Comparison of ENCODE assay signal across 1 cellular context in the genomic region with DNA sequence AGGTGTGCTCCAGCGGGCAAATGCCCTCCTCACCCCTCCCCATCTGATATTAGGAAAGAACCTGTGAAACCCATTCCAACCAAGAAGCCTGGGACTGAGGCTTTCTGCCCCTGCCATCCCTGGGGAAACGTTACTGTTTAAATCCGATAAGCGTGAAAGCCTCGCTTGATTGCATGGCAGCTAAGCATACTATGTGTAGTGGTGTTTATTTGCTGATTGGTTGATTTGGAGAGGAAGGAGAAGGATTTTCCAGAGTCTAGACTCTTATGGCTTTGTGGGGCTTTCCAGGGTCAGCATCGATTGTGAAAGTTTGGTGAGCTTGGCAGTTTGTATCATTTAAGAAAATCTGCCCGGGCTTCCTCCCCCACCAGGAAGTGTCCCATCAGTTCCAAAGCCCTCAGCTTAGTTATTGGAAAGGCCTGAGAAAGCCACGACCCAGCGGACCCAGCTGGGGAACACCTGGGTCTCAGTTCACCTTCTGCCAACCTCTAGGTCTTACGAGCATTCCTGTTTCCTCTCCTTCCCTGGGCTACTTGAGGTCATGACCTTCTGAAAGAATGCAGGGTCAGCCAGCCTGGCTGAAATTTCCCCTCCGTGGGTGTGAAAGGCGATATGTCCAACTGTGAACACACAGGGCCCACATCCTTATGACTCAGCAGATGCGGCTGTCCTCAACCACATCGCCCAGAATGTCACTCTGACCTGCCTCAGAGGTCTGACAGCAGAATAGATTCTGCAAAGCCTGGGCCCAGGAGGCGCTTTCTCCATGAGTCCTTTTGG.
TF ChIP-seq lines count a peak whose summit lies in the region.

No MANE protein-coding gene starts in this region.

TF ChIP-seq in K562, 482 proteins besides CTCF, POLR2A, EP300 and RAD21 (continued from another document and continues in another):
- TF ChIP-seq, protein P1, sequence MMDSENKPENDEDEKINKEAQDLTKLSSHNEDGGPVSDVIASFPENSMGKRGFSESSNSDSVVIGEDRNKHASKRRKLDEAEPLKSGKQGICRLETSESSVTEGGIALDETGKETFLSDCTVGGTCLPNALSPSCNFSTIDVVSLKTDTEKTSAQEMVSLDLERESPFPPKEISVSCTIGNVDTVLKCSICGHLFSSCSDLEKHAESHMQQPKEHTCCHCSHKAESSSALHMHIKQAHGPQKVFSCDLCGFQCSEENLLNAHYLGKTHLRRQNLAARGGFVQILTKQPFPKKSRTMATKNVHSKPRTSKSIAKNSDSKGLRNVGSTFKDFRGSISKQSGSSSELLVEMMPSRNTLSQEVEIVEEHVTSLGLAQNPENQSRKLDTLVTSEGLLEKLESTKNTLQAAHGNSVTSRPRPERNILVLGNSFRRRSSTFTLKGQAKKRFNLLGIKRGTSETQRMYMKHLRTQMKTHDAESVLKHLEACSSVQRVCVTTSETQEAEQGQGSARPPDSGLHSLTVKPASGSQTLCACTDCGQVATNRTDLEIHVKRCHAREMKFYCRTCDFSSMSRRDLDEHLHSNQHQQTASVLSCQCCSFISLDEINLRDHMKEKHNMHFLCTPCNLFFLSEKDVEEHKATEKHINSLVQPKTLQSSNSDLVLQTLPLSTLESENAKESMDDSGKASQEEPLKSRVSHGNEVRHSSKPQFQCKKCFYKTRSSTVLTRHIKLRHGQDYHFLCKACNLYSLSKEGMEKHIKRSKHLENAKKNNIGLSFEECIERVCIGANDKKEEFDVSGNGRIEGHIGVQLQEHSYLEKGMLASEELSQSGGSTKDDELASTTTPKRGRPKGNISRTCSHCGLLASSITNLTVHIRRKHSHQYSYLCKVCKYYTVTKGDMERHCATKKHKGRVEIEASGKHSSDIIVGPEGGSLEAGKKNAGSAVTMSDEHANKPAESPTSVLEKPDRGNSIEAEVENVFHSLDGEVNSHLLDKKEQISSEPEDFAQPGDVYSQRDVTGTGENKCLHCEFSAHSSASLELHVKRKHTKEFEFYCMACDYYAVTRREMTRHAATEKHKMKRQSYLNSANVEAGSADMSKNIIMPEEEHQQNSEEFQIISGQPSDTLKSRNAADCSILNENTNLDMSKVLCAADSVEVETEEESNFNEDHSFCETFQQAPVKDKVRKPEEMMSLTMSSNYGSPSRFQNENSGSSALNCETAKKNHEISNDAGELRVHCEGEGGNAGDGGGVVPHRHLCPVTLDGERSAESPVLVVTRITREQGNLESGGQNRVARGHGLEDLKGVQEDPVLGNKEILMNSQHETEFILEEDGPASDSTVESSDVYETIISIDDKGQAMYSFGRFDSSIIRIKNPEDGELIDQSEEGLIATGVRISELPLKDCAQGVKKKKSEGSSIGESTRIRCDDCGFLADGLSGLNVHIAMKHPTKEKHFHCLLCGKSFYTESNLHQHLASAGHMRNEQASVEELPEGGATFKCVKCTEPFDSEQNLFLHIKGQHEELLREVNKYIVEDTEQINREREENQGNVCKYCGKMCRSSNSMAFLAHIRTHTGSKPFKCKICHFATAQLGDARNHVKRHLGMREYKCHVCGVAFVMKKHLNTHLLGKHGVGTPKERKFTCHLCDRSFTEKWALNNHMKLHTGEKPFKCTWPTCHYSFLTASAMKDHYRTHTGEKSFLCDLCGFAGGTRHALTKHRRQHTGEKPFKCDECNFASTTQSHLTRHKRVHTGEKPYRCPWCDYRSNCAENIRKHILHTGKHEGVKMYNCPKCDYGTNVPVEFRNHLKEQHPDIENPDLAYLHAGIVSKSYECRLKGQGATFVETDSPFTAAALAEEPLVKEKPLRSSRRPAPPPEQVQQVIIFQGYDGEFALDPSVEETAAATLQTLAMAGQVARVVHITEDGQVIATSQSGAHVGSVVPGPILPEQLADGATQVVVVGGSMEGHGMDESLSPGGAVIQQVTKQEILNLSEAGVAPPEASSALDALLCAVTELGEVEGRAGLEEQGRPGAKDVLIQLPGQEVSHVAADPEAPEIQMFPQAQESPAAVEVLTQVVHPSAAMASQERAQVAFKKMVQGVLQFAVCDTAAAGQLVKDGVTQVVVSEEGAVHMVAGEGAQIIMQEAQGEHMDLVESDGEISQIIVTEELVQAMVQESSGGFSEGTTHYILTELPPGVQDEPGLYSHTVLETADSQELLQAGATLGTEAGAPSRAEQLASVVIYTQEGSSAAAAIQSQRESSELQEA (IDR thresholded peaks at IDR 0.05; ENCODE audit: low read depth): no peak
- TF ChIP-seq ELF2 (CRISPR knock-in tag; IDR thresholded peaks at IDR 0.05) (peak; percentile 56; the same call in 1 of the 2 replicates), KAT7 (CRISPR knock-in tag; IDR thresholded peaks at IDR 0.05; ENCODE audit: borderline replicate concordance) (no peak), ZNF217 (CRISPR knock-in tag; IDR thresholded peaks at IDR 0.05) (no peak), RB1 (IDR thresholded peaks at IDR 0.05; ENCODE audit: low read depth) (no peak), ZNF668 (CRISPR knock-in tag; IDR thresholded peaks at IDR 0.05) (no peak), CEBPB (tag; IDR thresholded peaks at IDR 0.05) (peak; percentile 81; the same call in 1 of the 2 replicates), NR4A1 (CRISPR knock-in tag; IDR thresholded peaks at IDR 0.05) (no peak), NR4A1 (tag; IDR thresholded peaks at IDR 0.05) (no peak; the same call in 1 of the 2 replicates), CHD1 (IDR thresholded peaks at IDR 0.05; ENCODE audit: low read length) (no peak), MCM3 (IDR thresholded peaks at IDR 0.05) (no peak), NELFE (IDR thresholded peaks at IDR 0.05; ENCODE audit: insufficient read depth, insufficient read length) (no peak), HOXB6 (CRISPR knock-in tag; IDR thresholded peaks at IDR 0.05; ENCODE audit: borderline replicate concordance) (no peak), ZNF717 (CRISPR knock-in tag; IDR thresholded peaks at IDR 0.05) (no peak), FOXK1 (CRISPR knock-in tag; IDR thresholded peaks at IDR 0.05; ENCODE audit: borderline replicate concordance) (no peak), GTF2A2 (tag; IDR thresholded peaks at IDR 0.05) (no peak), ZKSCAN3 (CRISPR knock-in tag; IDR thresholded peaks at IDR 0.05) (no peak), JUNB (CRISPR knock-in tag; conservative IDR thresholded peaks at IDR 0.05) (no peak; the same call in 1 of the 2 replicates), SAP30 (IDR thresholded peaks at IDR 0.05; ENCODE audit: borderline replicate concordance, insufficient read depth, low read depth, low read length, poor library complexity, severe bottlenecking) (no peak)
- TF ChIP-seq, protein P2, sequence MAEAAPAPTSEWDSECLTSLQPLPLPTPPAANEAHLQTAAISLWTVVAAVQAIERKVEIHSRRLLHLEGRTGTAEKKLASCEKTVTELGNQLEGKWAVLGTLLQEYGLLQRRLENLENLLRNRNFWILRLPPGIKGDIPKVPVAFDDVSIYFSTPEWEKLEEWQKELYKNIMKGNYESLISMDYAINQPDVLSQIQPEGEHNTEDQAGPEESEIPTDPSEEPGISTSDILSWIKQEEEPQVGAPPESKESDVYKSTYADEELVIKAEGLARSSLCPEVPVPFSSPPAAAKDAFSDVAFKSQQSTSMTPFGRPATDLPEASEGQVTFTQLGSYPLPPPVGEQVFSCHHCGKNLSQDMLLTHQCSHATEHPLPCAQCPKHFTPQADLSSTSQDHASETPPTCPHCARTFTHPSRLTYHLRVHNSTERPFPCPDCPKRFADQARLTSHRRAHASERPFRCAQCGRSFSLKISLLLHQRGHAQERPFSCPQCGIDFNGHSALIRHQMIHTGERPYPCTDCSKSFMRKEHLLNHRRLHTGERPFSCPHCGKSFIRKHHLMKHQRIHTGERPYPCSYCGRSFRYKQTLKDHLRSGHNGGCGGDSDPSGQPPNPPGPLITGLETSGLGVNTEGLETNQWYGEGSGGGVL (CRISPR knock-in tag; IDR thresholded peaks at IDR 0.05): no peak
- TF ChIP-seq, protein P3, sequence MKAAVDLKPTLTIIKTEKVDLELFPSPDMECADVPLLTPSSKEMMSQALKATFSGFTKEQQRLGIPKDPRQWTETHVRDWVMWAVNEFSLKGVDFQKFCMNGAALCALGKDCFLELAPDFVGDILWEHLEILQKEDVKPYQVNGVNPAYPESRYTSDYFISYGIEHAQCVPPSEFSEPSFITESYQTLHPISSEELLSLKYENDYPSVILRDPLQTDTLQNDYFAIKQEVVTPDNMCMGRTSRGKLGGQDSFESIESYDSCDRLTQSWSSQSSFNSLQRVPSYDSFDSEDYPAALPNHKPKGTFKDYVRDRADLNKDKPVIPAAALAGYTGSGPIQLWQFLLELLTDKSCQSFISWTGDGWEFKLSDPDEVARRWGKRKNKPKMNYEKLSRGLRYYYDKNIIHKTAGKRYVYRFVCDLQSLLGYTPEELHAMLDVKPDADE (conservative IDR thresholded peaks at IDR 0.05; ENCODE audit: control insufficient read depth, low read depth, low read length): no peak
- TF ChIP-seq, protein P4, sequence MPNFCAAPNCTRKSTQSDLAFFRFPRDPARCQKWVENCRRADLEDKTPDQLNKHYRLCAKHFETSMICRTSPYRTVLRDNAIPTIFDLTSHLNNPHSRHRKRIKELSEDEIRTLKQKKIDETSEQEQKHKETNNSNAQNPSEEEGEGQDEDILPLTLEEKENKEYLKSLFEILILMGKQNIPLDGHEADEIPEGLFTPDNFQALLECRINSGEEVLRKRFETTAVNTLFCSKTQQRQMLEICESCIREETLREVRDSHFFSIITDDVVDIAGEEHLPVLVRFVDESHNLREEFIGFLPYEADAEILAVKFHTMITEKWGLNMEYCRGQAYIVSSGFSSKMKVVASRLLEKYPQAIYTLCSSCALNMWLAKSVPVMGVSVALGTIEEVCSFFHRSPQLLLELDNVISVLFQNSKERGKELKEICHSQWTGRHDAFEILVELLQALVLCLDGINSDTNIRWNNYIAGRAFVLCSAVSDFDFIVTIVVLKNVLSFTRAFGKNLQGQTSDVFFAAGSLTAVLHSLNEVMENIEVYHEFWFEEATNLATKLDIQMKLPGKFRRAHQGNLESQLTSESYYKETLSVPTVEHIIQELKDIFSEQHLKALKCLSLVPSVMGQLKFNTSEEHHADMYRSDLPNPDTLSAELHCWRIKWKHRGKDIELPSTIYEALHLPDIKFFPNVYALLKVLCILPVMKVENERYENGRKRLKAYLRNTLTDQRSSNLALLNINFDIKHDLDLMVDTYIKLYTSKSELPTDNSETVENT (CRISPR knock-in tag; IDR thresholded peaks at IDR 0.05): no peak
- TF ChIP-seq, protein P5, sequence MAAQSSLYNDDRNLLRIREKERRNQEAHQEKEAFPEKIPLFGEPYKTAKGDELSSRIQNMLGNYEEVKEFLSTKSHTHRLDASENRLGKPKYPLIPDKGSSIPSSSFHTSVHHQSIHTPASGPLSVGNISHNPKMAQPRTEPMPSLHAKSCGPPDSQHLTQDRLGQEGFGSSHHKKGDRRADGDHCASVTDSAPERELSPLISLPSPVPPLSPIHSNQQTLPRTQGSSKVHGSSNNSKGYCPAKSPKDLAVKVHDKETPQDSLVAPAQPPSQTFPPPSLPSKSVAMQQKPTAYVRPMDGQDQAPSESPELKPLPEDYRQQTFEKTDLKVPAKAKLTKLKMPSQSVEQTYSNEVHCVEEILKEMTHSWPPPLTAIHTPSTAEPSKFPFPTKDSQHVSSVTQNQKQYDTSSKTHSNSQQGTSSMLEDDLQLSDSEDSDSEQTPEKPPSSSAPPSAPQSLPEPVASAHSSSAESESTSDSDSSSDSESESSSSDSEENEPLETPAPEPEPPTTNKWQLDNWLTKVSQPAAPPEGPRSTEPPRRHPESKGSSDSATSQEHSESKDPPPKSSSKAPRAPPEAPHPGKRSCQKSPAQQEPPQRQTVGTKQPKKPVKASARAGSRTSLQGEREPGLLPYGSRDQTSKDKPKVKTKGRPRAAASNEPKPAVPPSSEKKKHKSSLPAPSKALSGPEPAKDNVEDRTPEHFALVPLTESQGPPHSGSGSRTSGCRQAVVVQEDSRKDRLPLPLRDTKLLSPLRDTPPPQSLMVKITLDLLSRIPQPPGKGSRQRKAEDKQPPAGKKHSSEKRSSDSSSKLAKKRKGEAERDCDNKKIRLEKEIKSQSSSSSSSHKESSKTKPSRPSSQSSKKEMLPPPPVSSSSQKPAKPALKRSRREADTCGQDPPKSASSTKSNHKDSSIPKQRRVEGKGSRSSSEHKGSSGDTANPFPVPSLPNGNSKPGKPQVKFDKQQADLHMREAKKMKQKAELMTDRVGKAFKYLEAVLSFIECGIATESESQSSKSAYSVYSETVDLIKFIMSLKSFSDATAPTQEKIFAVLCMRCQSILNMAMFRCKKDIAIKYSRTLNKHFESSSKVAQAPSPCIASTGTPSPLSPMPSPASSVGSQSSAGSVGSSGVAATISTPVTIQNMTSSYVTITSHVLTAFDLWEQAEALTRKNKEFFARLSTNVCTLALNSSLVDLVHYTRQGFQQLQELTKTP (IDR thresholded peaks at IDR 0.05; ENCODE audit: low read depth in 1 of 2, partially characterized antibody in 2 of 2): no peak
- TF ChIP-seq, protein P6, sequence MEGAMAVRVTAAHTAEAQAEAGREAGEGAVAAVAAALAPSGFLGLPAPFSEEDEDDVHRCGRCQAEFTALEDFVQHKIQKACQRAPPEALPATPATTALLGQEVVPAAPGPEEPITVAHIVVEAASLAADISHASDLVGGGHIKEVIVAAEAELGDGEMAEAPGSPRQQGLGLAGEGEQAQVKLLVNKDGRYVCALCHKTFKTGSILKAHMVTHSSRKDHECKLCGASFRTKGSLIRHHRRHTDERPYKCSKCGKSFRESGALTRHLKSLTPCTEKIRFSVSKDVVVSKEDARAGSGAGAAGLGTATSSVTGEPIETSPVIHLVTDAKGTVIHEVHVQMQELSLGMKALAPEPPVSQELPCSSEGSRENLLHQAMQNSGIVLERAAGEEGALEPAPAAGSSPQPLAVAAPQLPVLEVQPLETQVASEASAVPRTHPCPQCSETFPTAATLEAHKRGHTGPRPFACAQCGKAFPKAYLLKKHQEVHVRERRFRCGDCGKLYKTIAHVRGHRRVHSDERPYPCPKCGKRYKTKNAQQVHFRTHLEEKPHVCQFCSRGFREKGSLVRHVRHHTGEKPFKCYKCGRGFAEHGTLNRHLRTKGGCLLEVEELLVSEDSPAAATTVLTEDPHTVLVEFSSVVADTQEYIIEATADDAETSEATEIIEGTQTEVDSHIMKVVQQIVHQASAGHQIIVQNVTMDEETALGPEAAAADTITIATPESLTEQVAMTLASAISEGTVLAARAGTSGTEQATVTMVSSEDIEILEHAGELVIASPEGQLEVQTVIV (CRISPR knock-in tag; IDR thresholded peaks at IDR 0.05; ENCODE audit: borderline replicate concordance): no peak
- TF ChIP-seq, protein P7, sequence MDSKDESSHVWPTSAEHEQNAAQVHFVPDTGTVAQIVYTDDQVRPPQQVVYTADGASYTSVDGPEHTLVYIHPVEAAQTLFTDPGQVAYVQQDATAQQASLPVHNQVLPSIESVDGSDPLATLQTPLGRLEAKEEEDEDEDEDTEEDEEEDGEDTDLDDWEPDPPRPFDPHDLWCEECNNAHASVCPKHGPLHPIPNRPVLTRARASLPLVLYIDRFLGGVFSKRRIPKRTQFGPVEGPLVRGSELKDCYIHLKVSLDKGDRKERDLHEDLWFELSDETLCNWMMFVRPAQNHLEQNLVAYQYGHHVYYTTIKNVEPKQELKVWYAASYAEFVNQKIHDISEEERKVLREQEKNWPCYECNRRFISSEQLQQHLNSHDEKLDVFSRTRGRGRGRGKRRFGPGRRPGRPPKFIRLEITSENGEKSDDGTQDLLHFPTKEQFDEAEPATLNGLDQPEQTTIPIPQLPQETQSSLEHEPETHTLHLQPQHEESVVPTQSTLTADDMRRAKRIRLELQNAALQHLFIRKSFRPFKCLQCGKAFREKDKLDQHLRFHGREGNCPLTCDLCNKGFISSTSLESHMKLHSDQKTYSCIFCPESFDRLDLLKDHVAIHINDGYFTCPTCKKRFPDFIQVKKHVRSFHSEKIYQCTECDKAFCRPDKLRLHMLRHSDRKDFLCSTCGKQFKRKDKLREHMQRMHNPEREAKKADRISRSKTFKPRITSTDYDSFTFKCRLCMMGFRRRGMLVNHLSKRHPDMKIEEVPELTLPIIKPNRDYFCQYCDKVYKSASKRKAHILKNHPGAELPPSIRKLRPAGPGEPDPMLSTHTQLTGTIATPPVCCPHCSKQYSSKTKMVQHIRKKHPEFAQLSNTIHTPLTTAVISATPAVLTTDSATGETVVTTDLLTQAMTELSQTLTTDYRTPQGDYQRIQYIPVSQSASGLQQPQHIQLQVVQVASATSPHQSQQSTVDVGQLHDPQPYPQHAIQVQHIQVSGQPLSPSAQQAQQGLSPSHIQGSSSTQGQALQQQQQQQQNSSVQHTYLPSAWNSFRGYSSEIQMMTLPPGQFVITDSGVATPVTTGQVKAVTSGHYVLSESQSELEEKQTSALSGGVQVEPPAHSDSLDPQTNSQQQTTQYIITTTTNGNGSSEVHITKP (IDR thresholded peaks at IDR 0.05; ENCODE audit: partially characterized antibody): no peak
